ENCODE assay signal across 16 cellular contexts in genomic region chr16:13527332-13527731, GRCh38.
DNase-seq lines count a peak whose midpoint lies in the region; ATAC-seq and TF ChIP-seq lines count a peak whose summit lies in the region.
"Had no signal": no experiment of that assay in that cellular context is flagged by ENCODE, and none has a peak within 500 bp of the region (broad histone marks: within the 10 kb centered on the region; RNA-seq: fewer than 3 reads in every experiment).

No MANE protein-coding gene starts in this region.

- H3K27me3 Mint-ChIP-seq in endodermal cell (ENCODE audit: insufficient read depth) (peaks cover 2% of the 10 kb centered on the region), neural progenitor cell (ENCODE audit: insufficient read depth, low read depth) (no peaks in the 10 kb centered on the region)
- H3K27me3 Mint-ChIP-seq: CD4-positive, alpha-beta T cell had no signal

- H3K27me3 ChIP-seq in MM.1S (replicated peaks; ENCODE audit: insufficient read depth, low read length) (no peaks in the 10 kb centered on the region), endodermal cell (ENCODE audit: control insufficient read depth, insufficient read depth, low read length, poor library complexity, severe bottlenecking) (no peaks in the 10 kb centered on the region), neural progenitor cell (no peaks in the 10 kb centered on the region), right cardiac atrium (ENCODE audit: control insufficient read depth, insufficient read depth) (no peaks in the 10 kb centered on the region)

- H4K20me1 ChIP-seq in MM.1S (ENCODE audit: insufficient read depth, low read length) (no peaks in the 10 kb centered on the region), neural progenitor cell (ENCODE audit: low read depth) (no peaks in the 10 kb centered on the region)

- DNase-seq in MM.1S = peak; percentile 27
- no peak for DNase-seq in endodermal cell
- DNase-seq in neural progenitor cell (ENCODE audit: low spot score) = no peak
- DNase-seq in NAMALWA (ENCODE audit: low spot score) = no peak
- no peak for DNase-seq in activated naive CD4-positive, alpha-beta T cell treated with anti-CD3 and anti-CD28 coated beads, Interleukin-2, amount 50 U/mL, for 16 hours
- no peak for DNase-seq in right cardiac atrium
- DNase-seq: CD4-positive, alpha-beta T cell; CD8-positive, alpha-beta memory T cell; DMS 273 treated with DMSO at 0.1 percent for 48 hours; DMS79; EL; GDM1; H9 had no signal

- H3K9ac ChIP-seq in MM.1S (ENCODE audit: low read length) (no peak overlapping the region), endodermal cell (ENCODE audit: extremely low read depth, low read length, poor library complexity, severe bottlenecking) (no peak overlapping the region), neural progenitor cell (no peak overlapping the region)

- H3K27ac Mint-ChIP-seq in endodermal cell = peak overlapping the region; percentile 5
- H3K27ac Mint-ChIP-seq in neural progenitor cell = no peak overlapping the region
- H3K27ac Mint-ChIP-seq: CD4-positive, alpha-beta T cell; CD8-positive, alpha-beta memory T cell; GM23338 had no signal

- peaks cover 19% of the 10 kb centered on the region for H3K4me1 Mint-ChIP-seq in endodermal cell
- peaks cover 18% of the 10 kb centered on the region for H3K4me1 Mint-ChIP-seq in neural progenitor cell
- H3K4me1 Mint-ChIP-seq: CD14-positive monocyte; CD8-positive, alpha-beta memory T cell had no signal

- 94 to 95% methylated on average over 6 of the region's 7 CpGs for WGBS in endodermal cell (ENCODE audit: insufficient coverage in 1 of 2, insufficient read length in 1 of 2), 2 experiments
- 64% methylated on average over 7 of the region's 7 CpGs for WGBS in right cardiac atrium

- TF ChIP-seq CTCF in MM.1S (IDR thresholded peaks at IDR 0.05; ENCODE audit: low read length) (no peak), endodermal cell (conservative IDR thresholded peaks at IDR 0.05) (no peak), neural progenitor cell (IDR thresholded peaks at IDR 0.05) (no peak)

- no peaks in the 10 kb centered on the region for H3K36me3 ChIP-seq in MM.1S (replicated peaks; ENCODE audit: insufficient read depth, low read length)
- no peaks in the 10 kb centered on the region for H3K36me3 ChIP-seq in endodermal cell (ENCODE audit: control insufficient read depth, insufficient read depth, low read length)
- H3K36me3 ChIP-seq in neural progenitor cell = no peaks in the 10 kb centered on the region

- H3K4me3 ChIP-seq in MM.1S (ENCODE audit: low read length) = no peak overlapping the region
- no peak overlapping the region for H3K4me3 ChIP-seq in endodermal cell (ENCODE audit: low read length)
- H3K4me3 ChIP-seq in neural progenitor cell = no peak overlapping the region
- no peak overlapping the region for H3K4me3 ChIP-seq in right cardiac atrium (ENCODE audit: low read length)
- H3K4me3 ChIP-seq: GM23338 had no signal

- H2AFZ ChIP-seq in MM.1S (ENCODE audit: low read length) (no peak overlapping the region), neural progenitor cell (replicated peaks) (peak overlapping the region; percentile 37)
- H2AFZ ChIP-seq: GM23338 had no signal

- H3K4me1 ChIP-seq in MM.1S (ENCODE audit: low read length) (peaks cover 6% of the 10 kb centered on the region; the same call in 1 of the 2 replicates), endodermal cell (ENCODE audit: control insufficient read depth, insufficient read depth, low read length) (no peaks in the 10 kb centered on the region), neural progenitor cell (peaks cover 8% of the 10 kb centered on the region), right cardiac atrium (ENCODE audit: control insufficient read depth, insufficient read depth, low read length) (no peaks in the 10 kb centered on the region)

- H3K9me3 Mint-ChIP-seq in endodermal cell (peaks cover 4% of the 10 kb centered on the region), neural progenitor cell (no peaks in the 10 kb centered on the region)
- H3K9me3 Mint-ChIP-seq: GM23338, H9 had no signal

- H3K4me2 ChIP-seq in MM.1S (ENCODE audit: low read depth, low read length) (0 out of 2 replicates have a peak overlapping the region, but pooled peaks have one; percentile 18), neural progenitor cell (no peak overlapping the region)
- H3K4me2 ChIP-seq: GM23338 had no signal

- H3K79me2 ChIP-seq in MM.1S (ENCODE audit: low read length) (no peaks in the 10 kb centered on the region), neural progenitor cell (ENCODE audit: low read depth) (no peaks in the 10 kb centered on the region)

- no peak for ATAC-seq in right cardiac atrium
- ATAC-seq: GM23338, HCT116 had no signal

- 0 out of 2 replicates have a peak, but pooled peaks cover 6% of the 10 kb centered on the region for H3F3A ChIP-seq in MM.1S (ENCODE audit: insufficient read depth, low read length)
- H3F3A ChIP-seq in neural progenitor cell (ENCODE audit: low read depth) = no peaks in the 10 kb centered on the region

- H3K4me3 Mint-ChIP-seq in endodermal cell = no peak overlapping the region
- H3K4me3 Mint-ChIP-seq in neural progenitor cell = no peak overlapping the region
- H3K4me3 Mint-ChIP-seq: CD14-positive monocyte; CD4-positive, alpha-beta T cell; CD8-positive, alpha-beta memory T cell; GM23338; H9 had no signal

- H3K9me3 ChIP-seq in MM.1S (replicated peaks; ENCODE audit: insufficient read depth, low read length) (no peaks in the 10 kb centered on the region), endodermal cell (ENCODE audit: control insufficient read depth, low read length) (peaks cover 11% of the 10 kb centered on the region), neural progenitor cell (ENCODE audit: low read depth) (no peaks in the 10 kb centered on the region), right cardiac atrium (ENCODE audit: control insufficient read depth, low read length) (no peaks in the 10 kb centered on the region)

- no peak overlapping the region for H3K27ac ChIP-seq in MM.1S (ENCODE audit: low read length)
- no peak overlapping the region for H3K27ac ChIP-seq in endodermal cell (ENCODE audit: low read depth, low read length)
- no peak overlapping the region for H3K27ac ChIP-seq in neural progenitor cell
- H3K27ac ChIP-seq in right cardiac atrium (ENCODE audit: low read length) = no peak overlapping the region

- H3K9me2 ChIP-seq in MM.1S (replicated peaks; ENCODE audit: insufficient read depth, low read length) = no peaks in the 10 kb centered on the region

- intact Hi-C loops in right cardiac atrium (cut with DNase I) = no loop called here

- H3K36me3 Mint-ChIP-seq in endodermal cell (ENCODE audit: low read depth) = no peaks in the 10 kb centered on the region
- no peaks in the 10 kb centered on the region for H3K36me3 Mint-ChIP-seq in neural progenitor cell
- H3K36me3 Mint-ChIP-seq: CD14-positive monocyte; CD8-positive, alpha-beta memory T cell had no signal
